Comparison of ENCODE assay signal across 21 cellular contexts in the genomic region with DNA sequence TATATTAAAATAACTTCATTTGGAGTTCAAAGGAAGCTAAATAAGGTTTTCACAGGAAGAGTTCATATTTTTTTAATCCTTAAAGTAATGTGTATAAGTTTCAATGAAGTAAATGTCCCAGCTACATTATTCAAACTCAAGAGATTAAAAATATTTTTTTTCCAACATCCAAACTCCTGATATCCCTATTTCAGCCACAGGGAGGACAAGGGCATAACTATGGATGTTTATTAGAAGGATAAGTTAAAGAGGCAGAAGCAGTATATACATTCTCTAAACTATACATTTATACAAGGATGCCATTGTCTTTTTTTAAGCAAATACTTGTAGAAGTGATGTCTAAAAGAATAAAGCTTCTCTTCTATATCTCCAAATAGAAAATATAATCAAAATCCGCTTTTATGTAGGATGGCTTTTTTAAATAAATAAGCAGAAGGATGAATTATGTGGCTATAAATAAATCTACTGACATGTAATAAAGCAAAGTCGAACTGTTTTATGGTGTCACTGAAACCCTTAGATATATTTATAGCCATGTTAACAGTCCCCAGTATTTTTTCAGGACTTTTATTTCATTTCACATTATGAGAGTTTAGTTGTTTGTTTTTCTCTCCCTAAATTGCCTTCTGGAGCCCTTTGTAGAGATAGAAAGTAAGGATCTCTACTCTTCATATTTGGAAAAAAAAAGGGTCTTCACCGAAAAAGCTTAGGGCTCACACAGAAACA.
DNase-seq lines count a peak whose midpoint lies in the region; ATAC-seq and TF ChIP-seq lines count a peak whose summit lies in the region.
"Had no signal": no experiment of that assay in that cellular context is flagged by ENCODE, and none has a peak within 500 bp of the region (broad histone marks: within the 10 kb centered on the region; RNA-seq: fewer than 3 reads in every experiment).

No MANE protein-coding gene starts in this region.

- no peaks in the 10 kb centered on the region for H3K27me3 ChIP-seq in SK-N-SH (ENCODE audit: insufficient read depth)
- H3K27me3 ChIP-seq: testis had no signal

- no peaks in the 10 kb centered on the region for H3K36me3 Mint-ChIP-seq in type B pancreatic cell
- H3K36me3 Mint-ChIP-seq: CD4-positive, alpha-beta memory T cell; stimulated activated effector memory CD8-positive, alpha-beta T cell treated with anti-CD3 and anti-CD28 coated beads, Interleukin-12 subunit alpha, Interleukin-12 subunit beta, amount 100 ng/mL, for 72 hours had no signal

- no peaks in the 10 kb centered on the region for H3K9me3 Mint-ChIP-seq in type B pancreatic cell

- TF ChIP-seq CTCF in SK-N-SH (IDR thresholded peaks at IDR 0.05) (peak; percentile 56), VCaP (conservative IDR thresholded peaks at IDR 0.05) (peak; percentile 42), type B pancreatic cell (conservative IDR thresholded peaks at IDR 0.05) (peak; percentile 60)

- H3K27ac Mint-ChIP-seq in type B pancreatic cell = no peak overlapping the region
- H3K27ac Mint-ChIP-seq: CD4-positive, alpha-beta memory T cell; stimulated activated effector memory CD8-positive, alpha-beta T cell treated with anti-CD3 and anti-CD28 coated beads, Interleukin-12 subunit alpha, Interleukin-12 subunit beta, amount 100 ng/mL, for 72 hours had no signal

- DNase-seq in SK-N-SH (no peak), left kidney (ENCODE audit: low read depth, low spot score) (peak; percentile 63), type B pancreatic cell (ENCODE audit: extremely low spot score, unreplicated experiment) (no peak), ecto neural progenitor cell (ENCODE audit: low spot score) (no peak), DMS53 treated with DMSO at 0.1 percent for 48 hours (lab: John Stamatoyannopoulos, UW; ENCODE audit: unreplicated experiment) (no peak)
- DNase-seq: activated naive CD4-positive, alpha-beta T cell treated with anti-CD3 and anti-CD28 coated beads, Interleukin-2, amount 50 U/mL, for 16 hours; activated T-cell treated with anti-CD3 and anti-CD28 coated beads, Interleukin-2, amount 50 U/mL, for 48 hours; CD4-positive, alpha-beta memory T cell; cortex of kidney; DMS79 treated with DMSO at 0.1 percent for 48 hours; gastrocnemius medialis; Kasumi-1; NCI-H1105 treated with DMSO at 0.1 percent for 48 hours; right cardiac atrium; T-helper 9 cell; testis had no signal

- H3K4me2 ChIP-seq in SK-N-SH = no peak overlapping the region

- peaks cover 6% of the 10 kb centered on the region for H3K4me1 Mint-ChIP-seq in type B pancreatic cell (ENCODE audit: unreplicated experiment)
- H3K4me1 Mint-ChIP-seq: stimulated activated effector memory CD8-positive, alpha-beta T cell treated with anti-CD3 and anti-CD28 coated beads, Interleukin-12 subunit alpha, Interleukin-12 subunit beta, amount 100 ng/mL, for 72 hours had no signal

- no peak overlapping the region for H3K27ac ChIP-seq in SK-N-SH (ENCODE audit: low read depth in 2 of 2, low read length in 1 of 2)
- no peak overlapping the region for H3K27ac ChIP-seq in VCaP
- H3K27ac ChIP-seq: gastrocnemius medialis, testis had no signal

- no peaks in the 10 kb centered on the region for H3K36me3 ChIP-seq in SK-N-SH (replicated peaks in 1 of 2; ENCODE audit: control insufficient read depth in 1 of 2, insufficient read depth in 2 of 2, low read length in 1 of 2)
- H3K36me3 ChIP-seq: gastrocnemius medialis had no signal

- no peak for TF ChIP-seq EP300 in SK-N-SH (IDR thresholded peaks at IDR 0.05; ENCODE audit: borderline replicate concordance in 1 of 2, low read depth in 1 of 2, low read length in 1 of 2)

- H3K9ac ChIP-seq in SK-N-SH = no peak overlapping the region

- no peaks in the 10 kb centered on the region for H3F3A ChIP-seq in SK-N-SH (replicated peaks; ENCODE audit: insufficient read depth)

- peak overlapping the region; percentile 30; the same call in 1 of the 2 replicates for H2AFZ ChIP-seq in SK-N-SH (ENCODE audit: low read depth)

- peak; percentile 18; the same call in 1 of the 2 replicates for TF ChIP-seq RAD21 in SK-N-SH (IDR thresholded peaks at IDR 0.05; ENCODE audit: low read length)

- H3K27me3 Mint-ChIP-seq in type B pancreatic cell = peaks cover 51% of the 10 kb centered on the region

- H3K4me1 ChIP-seq in SK-N-SH (ENCODE audit: control insufficient read depth in 1 of 2, insufficient read depth in 2 of 2, low read depth in 1 of 2, low read length in 1 of 2) = peaks cover 0 to 11% of the 10 kb centered on the region in 2 experiments; a peak in 1 of 4 replicates
- H3K4me1 ChIP-seq: testis had no signal

- no peaks in the 10 kb centered on the region for H3K9me2 ChIP-seq in SK-N-SH

- no peaks in the 10 kb centered on the region for H4K20me1 ChIP-seq in SK-N-SH (ENCODE audit: insufficient read depth)

- WGBS in SK-N-SH (ENCODE audit: low lambda C conversion rate) = 34% methylated on average over 3 of the region's 3 CpGs

- H3K4me3 ChIP-seq in SK-N-SH (ENCODE audit: low read depth in 2 of 2, low read length in 1 of 2) = no peak overlapping the region
- H3K4me3 ChIP-seq: gastrocnemius medialis, testis had no signal

- no peaks in the 10 kb centered on the region for H3K9me3 ChIP-seq in SK-N-SH
- H3K9me3 ChIP-seq: gastrocnemius medialis, testis had no signal

- no peak for ATAC-seq in SK-N-SH treated with all-trans-retinoic acid at 6 μM for 48 hours
- ATAC-seq in HG03097 (IDR thresholded peaks at IDR 0.05; ENCODE audit: low FRiP score, unreplicated experiment) = no peak
- ATAC-seq: gastrocnemius medialis; left lobe of liver; right cardiac atrium; stimulated activated effector memory CD8-positive, alpha-beta T cell treated with anti-CD3 and anti-CD28 coated beads, Interleukin-12 subunit alpha, Interleukin-12 subunit beta, amount 100 ng/mL, for 72 hours had no signal

- POLR2A ChIA-PET in SK-N-SH (lab: Yijun Ruan, JAX) = no interaction called here

- no peaks in the 10 kb centered on the region; the same call in 1 of the 2 replicates for H3K79me2 ChIP-seq in SK-N-SH (ENCODE audit: insufficient read depth)

- no peak overlapping the region for H3K4me3 Mint-ChIP-seq in type B pancreatic cell
- H3K4me3 Mint-ChIP-seq: CD4-positive, alpha-beta memory T cell; stimulated activated effector memory CD8-positive, alpha-beta T cell treated with anti-CD3 and anti-CD28 coated beads, Interleukin-12 subunit alpha, Interleukin-12 subunit beta, amount 100 ng/mL, for 72 hours had no signal

- CTCF ChIA-PET in SK-N-SH (lab: Yijun Ruan, JAX) = no interaction called here

TF ChIP-seq in SK-N-SH, 30 proteins besides CTCF, POLR2A, EP300 and RAD21 (continues in another document):
- no peak for TF ChIP-seq TAF1 (IDR thresholded peaks at IDR 0.05; ENCODE audit: borderline replicate concordance, low read depth, low read length)
- no peak for TF ChIP-seq FOSL2 (IDR thresholded peaks at IDR 0.05; ENCODE audit: borderline replicate concordance, low read depth)
- TF ChIP-seq USF2 (IDR thresholded peaks at IDR 0.05; ENCODE audit: borderline replicate concordance, low read depth, low read length) = no peak
- TF ChIP-seq FOXJ3 (CRISPR knock-in tag; IDR thresholded peaks at IDR 0.05) = no peak
- TF ChIP-seq RCOR1 (IDR thresholded peaks at IDR 0.05; ENCODE audit: low read length) = no peak
- no peak for TF ChIP-seq TEAD4 (IDR thresholded peaks at IDR 0.05; ENCODE audit: borderline replicate concordance, insufficient read depth)
- no peak for TF ChIP-seq NFIC (IDR thresholded peaks at IDR 0.05; ENCODE audit: borderline replicate concordance)
- no peak for TF ChIP-seq POLR2AphosphoS5 (IDR thresholded peaks at IDR 0.05; ENCODE audit: low read depth, low read length)
- TF ChIP-seq CHD2 (IDR thresholded peaks at IDR 0.05; ENCODE audit: low read length, partially characterized antibody) = no peak

TF ChIP-seq in SK-N-SH treated with all-trans-retinoic acid at 6 μM for 48 hours, 23 proteins besides CTCF, POLR2A, EP300 and RAD21 (continues in another document):
- TF ChIP-seq BACH2 (CRISPR knock-in tag; IDR thresholded peaks at IDR 0.05; ENCODE audit: borderline replicate concordance) (no peak), ESRRG (CRISPR knock-in tag; IDR thresholded peaks at IDR 0.05) (no peak), PPARA (CRISPR knock-in tag; IDR thresholded peaks at IDR 0.05; ENCODE audit: borderline replicate concordance) (no peak), TCF4 (CRISPR knock-in tag; IDR thresholded peaks at IDR 0.05; ENCODE audit: borderline replicate concordance) (no peak)
- TF ChIP-seq, protein P1, sequence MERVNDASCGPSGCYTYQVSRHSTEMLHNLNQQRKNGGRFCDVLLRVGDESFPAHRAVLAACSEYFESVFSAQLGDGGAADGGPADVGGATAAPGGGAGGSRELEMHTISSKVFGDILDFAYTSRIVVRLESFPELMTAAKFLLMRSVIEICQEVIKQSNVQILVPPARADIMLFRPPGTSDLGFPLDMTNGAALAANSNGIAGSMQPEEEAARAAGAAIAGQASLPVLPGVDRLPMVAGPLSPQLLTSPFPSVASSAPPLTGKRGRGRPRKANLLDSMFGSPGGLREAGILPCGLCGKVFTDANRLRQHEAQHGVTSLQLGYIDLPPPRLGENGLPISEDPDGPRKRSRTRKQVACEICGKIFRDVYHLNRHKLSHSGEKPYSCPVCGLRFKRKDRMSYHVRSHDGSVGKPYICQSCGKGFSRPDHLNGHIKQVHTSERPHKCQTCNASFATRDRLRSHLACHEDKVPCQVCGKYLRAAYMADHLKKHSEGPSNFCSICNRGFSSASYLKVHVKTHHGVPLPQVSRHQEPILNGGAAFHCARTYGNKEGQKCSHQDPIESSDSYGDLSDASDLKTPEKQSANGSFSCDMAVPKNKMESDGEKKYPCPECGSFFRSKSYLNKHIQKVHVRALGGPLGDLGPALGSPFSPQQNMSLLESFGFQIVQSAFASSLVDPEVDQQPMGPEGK (CRISPR knock-in tag; IDR thresholded peaks at IDR 0.05; ENCODE audit: borderline replicate concordance) = no peak
- TF ChIP-seq, protein P2, sequence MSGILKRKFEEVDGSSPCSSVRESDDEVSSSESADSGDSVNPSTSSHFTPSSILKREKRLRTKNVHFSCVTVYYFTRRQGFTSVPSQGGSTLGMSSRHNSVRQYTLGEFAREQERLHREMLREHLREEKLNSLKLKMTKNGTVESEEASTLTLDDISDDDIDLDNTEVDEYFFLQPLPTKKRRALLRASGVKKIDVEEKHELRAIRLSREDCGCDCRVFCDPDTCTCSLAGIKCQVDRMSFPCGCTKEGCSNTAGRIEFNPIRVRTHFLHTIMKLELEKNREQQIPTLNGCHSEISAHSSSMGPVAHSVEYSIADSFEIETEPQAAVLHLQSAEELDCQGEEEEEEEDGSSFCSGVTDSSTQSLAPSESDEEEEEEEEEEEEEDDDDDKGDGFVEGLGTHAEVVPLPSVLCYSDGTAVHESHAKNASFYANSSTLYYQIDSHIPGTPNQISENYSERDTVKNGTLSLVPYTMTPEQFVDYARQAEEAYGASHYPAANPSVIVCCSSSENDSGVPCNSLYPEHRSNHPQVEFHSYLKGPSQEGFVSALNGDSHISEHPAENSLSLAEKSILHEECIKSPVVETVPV (CRISPR knock-in tag; IDR thresholded peaks at IDR 0.05) = no peak
